In genomic region chr7:116665447-116665996, GRCh38 we compare ENCODE assay signal across 1 cellular context.
TF ChIP-seq lines count a peak whose summit lies in the region.

No MANE protein-coding gene starts in this region.

TF ChIP-seq in HepG2, 621 proteins besides CTCF, POLR2A, EP300 and RAD21 (continued from another document):
- TF ChIP-seq HINFP (CRISPR knock-in tag; IDR thresholded peaks at IDR 0.05; ENCODE audit: low read depth) (no peak), ZNF44 (CRISPR knock-in tag; IDR thresholded peaks at IDR 0.05) (no peak), KDM5B (CRISPR knock-in tag; IDR thresholded peaks at IDR 0.05; ENCODE audit: borderline replicate concordance) (no peak)
